24 cellular contexts compared by ENCODE assay signal in the genomic region with DNA sequence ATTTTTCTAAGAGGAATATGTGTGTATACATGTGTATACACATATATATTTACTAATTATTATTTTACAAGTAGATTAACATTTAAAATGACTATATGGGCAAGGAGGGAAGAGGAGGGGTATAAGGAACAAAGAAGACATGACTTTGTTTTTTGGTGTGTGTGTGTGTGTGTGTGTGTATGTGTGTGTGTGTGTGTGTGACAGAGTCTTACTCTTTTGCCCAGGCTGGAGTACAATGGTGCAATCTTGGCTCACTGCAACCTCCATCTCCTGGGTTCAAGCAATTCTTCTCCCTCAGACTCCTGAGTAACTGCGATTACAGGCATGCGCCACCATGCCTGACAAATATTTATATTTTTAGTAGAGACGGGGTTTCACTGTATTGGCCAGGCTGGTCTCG. TPM values are rescaled to one million over a fixed set of nuclear protein-coding genes. Genes with fewer than 3 reads are reported as not detected.
DNase-seq lines count a peak whose midpoint lies in the region; ATAC-seq and TF ChIP-seq lines count a peak whose summit lies in the region.
"Had no signal": no experiment of that assay in that cellular context is flagged by ENCODE, and none has a peak within 500 bp of the region (broad histone marks: within the 10 kb centered on the region; RNA-seq: fewer than 3 reads in every experiment).

No MANE protein-coding gene starts in this region.

- no peak overlapping the region for H4K91ac ChIP-seq in mesenchymal stem cell (ENCODE audit: low read length)

- no peak overlapping the region for H3K9ac ChIP-seq in Loucy (ENCODE audit: low read depth, low read length, poor library complexity, severe bottlenecking)
- no peak overlapping the region for H3K9ac ChIP-seq in mesenchymal stem cell (ENCODE audit: low read length)
- H3K9ac ChIP-seq: BLaER1 treated with 17β-estradiol and CSF1 and Interleukin-3, amounts not matched to agents 10 nM and 100 nM had no signal

- H3K36me3 ChIP-seq in Loucy (ENCODE audit: insufficient read depth, low read length) = no peaks in the 10 kb centered on the region
- peaks cover 0 to 54% of the 10 kb centered on the region in 2 experiments for H3K36me3 ChIP-seq in mesenchymal stem cell (ENCODE audit: control insufficient read depth in 1 of 2, insufficient read depth in 2 of 2, low read depth in 1 of 2, low read length in 2 of 2)

- H3K14ac ChIP-seq in mesenchymal stem cell (ENCODE audit: low read length in 2 of 2) = no peak overlapping the region

- no peaks in the 10 kb centered on the region for H3K9me2 ChIP-seq in Loucy (replicated peaks; ENCODE audit: low read depth, low read length)

- peaks cover 39% of the 10 kb centered on the region for H3K4me1 ChIP-seq in Loucy (ENCODE audit: insufficient read depth, low read length, poor library complexity, severe bottlenecking)
- peaks cover 12% of the 10 kb centered on the region for H3K4me1 ChIP-seq in mesenchymal stem cell (ENCODE audit: control insufficient read depth, insufficient read depth, low read depth, low read length)

- H3K27me3 ChIP-seq in CD4-positive, alpha-beta T cell (ENCODE audit: control insufficient read depth, insufficient read depth, low read length) = no peaks in the 10 kb centered on the region
- no peaks in the 10 kb centered on the region for H3K27me3 ChIP-seq in Loucy (ENCODE audit: insufficient read depth, low read length, poor library complexity, severe bottlenecking)
- H3K27me3 ChIP-seq in mesenchymal stem cell (ENCODE audit: control insufficient read depth in 1 of 2, insufficient read depth in 1 of 2, low read length in 2 of 2) = no peaks in the 10 kb centered on the region
- H3K27me3 ChIP-seq: BLaER1 treated with 17β-estradiol and CSF1 and Interleukin-3, amounts not matched to agents 10 nM and 100 nM had no signal

- no peaks in the 10 kb centered on the region for H3K27me3 Mint-ChIP-seq in CD4-positive, alpha-beta T cell
- peaks cover 3% of the 10 kb centered on the region; the same call in 1 of the 2 replicates for H3K27me3 Mint-ChIP-seq in WTC11 (ENCODE audit: low read depth)
- H3K27me3 Mint-ChIP-seq: B cell; CD4-positive, alpha-beta memory T cell; CD8-positive, alpha-beta memory T cell had no signal

- no peaks in the 10 kb centered on the region for H3K9me3 Mint-ChIP-seq in CD4-positive, alpha-beta T cell
- no peaks in the 10 kb centered on the region; the same call in 1 of the 2 replicates for H3K9me3 Mint-ChIP-seq in WTC11
- H3K9me3 Mint-ChIP-seq: CD8-positive, alpha-beta memory T cell had no signal

- H2AFZ ChIP-seq in Loucy (ENCODE audit: low read length) (no peak overlapping the region), mesenchymal stem cell (ENCODE audit: low read depth, low read length) (no peak overlapping the region)

- H3K18ac ChIP-seq in mesenchymal stem cell (ENCODE audit: low read depth in 1 of 2, low read length in 2 of 2) = no peak overlapping the region

- H3K4me1 Mint-ChIP-seq in CD4-positive, alpha-beta T cell (ENCODE audit: low read depth) = peaks cover 29% of the 10 kb centered on the region
- peaks cover 45% of the 10 kb centered on the region for H3K4me1 Mint-ChIP-seq in WTC11

- no peak overlapping the region for H4K8ac ChIP-seq in mesenchymal stem cell (ENCODE audit: low read length)

- H3F3A ChIP-seq in Loucy (ENCODE audit: low read depth) = no peaks in the 10 kb centered on the region; the same call in 1 of the 2 replicates

- H2BK5ac ChIP-seq in mesenchymal stem cell (ENCODE audit: low read depth, low read length, poor library complexity, severe bottlenecking) = no peak overlapping the region

- H3K4me3 ChIP-seq in Loucy (ENCODE audit: low read length, poor library complexity, severe bottlenecking) (no peak overlapping the region), mesenchymal stem cell (ENCODE audit: insufficient read depth in 1 of 2, low read depth in 1 of 2, low read length in 2 of 2) (no peak overlapping the region)
- H3K4me3 ChIP-seq: A549; BLaER1 treated with 17β-estradiol and CSF1 and Interleukin-3, amounts not matched to agents 10 nM and 100 nM; GM12878 had no signal

- no peak overlapping the region for H3K27ac Mint-ChIP-seq in CD4-positive, alpha-beta T cell
- no peak overlapping the region for H3K27ac Mint-ChIP-seq in WTC11
- H3K27ac Mint-ChIP-seq: B cell had no signal

- no peak for DNase-seq in CD4-positive, alpha-beta T cell
- DNase-seq in WTC11 (ENCODE audit: low spot score) (no peak), mesenchymal stem cell (no peak), RWPE1 (ENCODE audit: low spot score) (no peak), NCI-H345 (lab: John Stamatoyannopoulos, UW) (no peak)
- DNase-seq: AML-193; CD4-positive, alpha-beta memory T cell; CD8-positive, alpha-beta memory T cell; COR-L47; DMS 273 treated with DMSO at 0.1 percent for 48 hours; DMS153; DMS53; DMS79; DND-41; EL; GDM1 had no signal

- H3K79me2 ChIP-seq in Loucy (ENCODE audit: insufficient read depth, low read length) = peaks cover 17% of the 10 kb centered on the region

- 100% methylated on average over 4 of the region's 4 CpGs for WGBS in mesenchymal stem cell

- no peak overlapping the region for H3K4ac ChIP-seq in mesenchymal stem cell (ENCODE audit: low read depth in 1 of 2, low read length in 2 of 2)

- no peak for TF ChIP-seq CTCF in CD4-positive, alpha-beta T cell (IDR thresholded peaks at IDR 0.05)
- TF ChIP-seq CTCF in Loucy (conservative IDR thresholded peaks at IDR 0.05; ENCODE audit: low read length) = no peak
- no peak for TF ChIP-seq CTCF in WTC11 (IDR thresholded peaks at IDR 0.05)
- no peak for TF ChIP-seq CTCF in RWPE1 (conservative IDR thresholded peaks at IDR 0.05; ENCODE audit: low read depth)

- POLR2A ChIA-PET in CD4-positive, alpha-beta T cell (lab: Charles Lee) = no interaction called here
- POLR2A ChIA-PET in WTC11 (lab: Charles Lee) = interaction anchor here (0.5 kb wide), 1 partner anchor 26 kb away, joined by 3 read pairs; no protein-coding TSS in a partner anchor
- POLR2A ChIA-PET in RWPE1 (lab: Yijun Ruan, JAX; ENCODE audit: low non-redundant PET) = no interaction called here

- no peaks in the 10 kb centered on the region for H3K9me3 ChIP-seq in CD4-positive, alpha-beta T cell (ENCODE audit: control insufficient read depth, low read length)
- H3K9me3 ChIP-seq in Loucy (ENCODE audit: insufficient read depth, low read depth, low read length) = no peaks in the 10 kb centered on the region
- no peaks in the 10 kb centered on the region for H3K9me3 ChIP-seq in mesenchymal stem cell (ENCODE audit: control insufficient read depth, low read length)
- H3K9me3 ChIP-seq: A549; BLaER1 treated with 17β-estradiol and CSF1 and Interleukin-3, amounts not matched to agents 10 nM and 100 nM had no signal

- intact Hi-C loops in CD4-positive, alpha-beta T cell (cut with DNase I, micrococcal nuclease) = loop anchor here in 1 of 2 experiments (10.0 kb wide), 1 partner anchor 289 kb away; no protein-coding TSS in a partner anchor

- H3K36me3 Mint-ChIP-seq in CD4-positive, alpha-beta T cell (ENCODE audit: low read depth) = peaks cover 14% of the 10 kb centered on the region
- peaks cover 10% of the 10 kb centered on the region for H3K36me3 Mint-ChIP-seq in WTC11

- no peak overlapping the region for H3K27ac ChIP-seq in CD4-positive, alpha-beta T cell (ENCODE audit: low read depth, low read length)
- peak overlapping the region; percentile 11 for H3K27ac ChIP-seq in mesenchymal stem cell (ENCODE audit: low read length, poor library complexity, severe bottlenecking)
- no peak overlapping the region for H3K27ac ChIP-seq in RWPE1
- H3K27ac ChIP-seq: 22Rv1; A549; BLaER1 treated with 17β-estradiol and CSF1 and Interleukin-3, amounts not matched to agents 10 nM and 100 nM; C4-2B had no signal

- H2BK15ac ChIP-seq in mesenchymal stem cell (ENCODE audit: low read depth, poor library complexity, severe bottlenecking) = no peak overlapping the region

- H3K4me2 ChIP-seq in Loucy (ENCODE audit: low read depth, low read length, poor library complexity, severe bottlenecking) (peak overlapping the region; percentile 13), mesenchymal stem cell (ENCODE audit: low read length, poor library complexity, severe bottlenecking) (no peak overlapping the region)
- H3K4me2 ChIP-seq: A549 had no signal

- no peak overlapping the region for H3K23ac ChIP-seq in mesenchymal stem cell (ENCODE audit: low read length in 2 of 2)

- peak overlapping the region; percentile 23 for H3K4me3 Mint-ChIP-seq in CD4-positive, alpha-beta T cell
- H3K4me3 Mint-ChIP-seq in WTC11 = no peak overlapping the region
- H3K4me3 Mint-ChIP-seq: B cell had no signal

- H4K20me1 ChIP-seq in Loucy (ENCODE audit: insufficient read depth, low read length, poor library complexity, severe bottlenecking) = no peaks in the 10 kb centered on the region
- H4K20me1 ChIP-seq: BLaER1 treated with 17β-estradiol and CSF1 and Interleukin-3, amounts not matched to agents 10 nM and 100 nM had no signal

- ATAC-seq in CD4-positive, alpha-beta T cell (ENCODE audit: poor library complexity) = no peak
- ATAC-seq in WTC11 (no peak), GM19467 (IDR thresholded peaks at IDR 0.05; ENCODE audit: unreplicated experiment) (no peak)
- ATAC-seq: A549, GM12878 had no signal

- H2BK12ac ChIP-seq in mesenchymal stem cell (ENCODE audit: low read length in 2 of 2) = no peak overlapping the region

- H3K79me1 ChIP-seq in mesenchymal stem cell (replicated peaks; ENCODE audit: low read length, poor library complexity, severe bottlenecking) = peaks cover 4% of the 10 kb centered on the region

- CTCF ChIA-PET in CD4-positive, alpha-beta T cell (lab: Charles Lee) = no interaction called here
- CTCF ChIA-PET in WTC11 (lab: Charles Lee) = interaction anchor here (0.5 kb wide), 1 partner anchor 85 kb away, joined by 3 read pairs; no protein-coding TSS in a partner anchor
- CTCF ChIA-PET in RWPE1 (lab: Yijun Ruan, JAX) = no interaction called here

- H2AK5ac ChIP-seq in mesenchymal stem cell (ENCODE audit: low read length, severe bottlenecking) = no peak overlapping the region

- no peak overlapping the region for H2BK120ac ChIP-seq in mesenchymal stem cell (ENCODE audit: low read depth, low read length)

TF ChIP-seq in WTC11, 78 proteins besides CTCF, POLR2A, EP300 and RAD21:
- peak; percentile 54; the same call in 1 of the 2 replicates for TF ChIP-seq ZNF121 (CRISPR knock-in tag; IDR thresholded peaks at IDR 0.05)
- no peak for TF ChIP-seq FOXK1 (CRISPR knock-in tag; IDR thresholded peaks at IDR 0.05)

RNA-seq across cellular contexts. Expression of a gene that starts 2.6 kb away (rescaled TPM):
- 10 to 100 TPM; 13.0 to 13.4 TPM for total RNA-seq in CD4-positive, alpha-beta T cell
- total RNA-seq in WTC11 (2021) = 26.2 to 32.9 TPM (median 27.7 TPM) in 3 replicates
- 23.5 TPM for polyA plus RNA-seq in mesenchymal stem cell (2013, experiment 1 of 2)
- 22.7 TPM for polyA plus RNA-seq in mesenchymal stem cell (2013, experiment 2 of 2)

RNA-seq across cellular contexts. Expression of a gene that starts 36.0 kb away (rescaled TPM):
- 100 to 1,000 TPM in 1 of 2 experiments, 10 to 100 TPM in 1; 89.0 to 101 TPM for total RNA-seq in CD4-positive, alpha-beta T cell
- 18.8 to 23.9 TPM (median 20.6 TPM) in 3 replicates for total RNA-seq in WTC11 (2021)
- 26.6 TPM for polyA plus RNA-seq in mesenchymal stem cell (2013, experiment 1 of 2)
- 27.0 TPM for polyA plus RNA-seq in mesenchymal stem cell (2013, experiment 2 of 2)
